ENCODE assay signal across 1 cellular context in genomic region chr11:120168960-120169681, GRCh38.
TF ChIP-seq lines count a peak whose summit lies in the region.

No MANE protein-coding gene starts in this region.

TF ChIP-seq in GM23338, 12 proteins besides CTCF, POLR2A, EP300 and RAD21 (continued from another document):
- peak; percentile 61 for TF ChIP-seq CREB1 (CRISPR knock-in tag; IDR thresholded peaks at IDR 0.05; ENCODE audit: low read depth)
- no peak for TF ChIP-seq EZH2 (IDR thresholded peaks at IDR 0.05; ENCODE audit: low read depth, unreplicated experiment)
- no peak for TF ChIP-seq JUNB (IDR thresholded peaks at IDR 0.05; ENCODE audit: unreplicated experiment)
- peak; percentile 36; the same call in 1 of the 2 replicates for TF ChIP-seq POLR2AphosphoS5 (IDR thresholded peaks at IDR 0.05; ENCODE audit: low read depth)
- no peak for TF ChIP-seq ZNF114 (CRISPR knock-in tag; IDR thresholded peaks at IDR 0.05)
- no peak for TF ChIP-seq REST (IDR thresholded peaks at IDR 0.05; ENCODE audit: unreplicated experiment)
- no peak for TF ChIP-seq ZNF462 (CRISPR knock-in tag; IDR thresholded peaks at IDR 0.05)
TF ChIP-seq in GM23338: peak in this region for 3.
